3 cellular contexts compared by ENCODE assay signal in the genomic region with DNA sequence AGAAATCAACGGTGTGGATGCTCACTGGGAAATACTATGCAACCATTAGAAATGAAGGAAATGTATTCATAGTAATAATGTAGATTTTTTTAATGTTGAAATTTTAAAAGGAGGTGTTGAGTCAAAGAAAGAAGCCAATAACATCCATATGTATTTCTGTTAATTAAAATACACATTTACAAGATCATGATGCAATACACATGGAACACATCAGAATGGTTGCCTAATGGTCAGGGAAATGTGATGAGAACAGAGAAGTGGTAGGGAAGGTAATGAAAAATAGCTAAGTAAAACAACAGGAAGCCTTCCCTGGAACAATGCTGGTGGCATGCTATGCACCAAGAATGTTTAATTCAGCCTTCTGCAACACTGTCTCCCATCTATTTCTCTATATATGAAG.
TF ChIP-seq lines count a peak whose summit lies in the region.

No MANE protein-coding gene starts in this region.

TF ChIP-seq in HepG2, 621 proteins besides CTCF, POLR2A, EP300 and RAD21 (continues in another document):
- TF ChIP-seq CEBPB (IDR thresholded peaks at IDR 0.05; ENCODE audit: borderline replicate concordance, low read depth, low read length) (0 out of 2 replicates have a peak, but pooled peaks have one; percentile 20), ATAD3A (CRISPR knock-in tag; IDR thresholded peaks at IDR 0.05) (no peak)
- TF ChIP-seq, protein P1, sequence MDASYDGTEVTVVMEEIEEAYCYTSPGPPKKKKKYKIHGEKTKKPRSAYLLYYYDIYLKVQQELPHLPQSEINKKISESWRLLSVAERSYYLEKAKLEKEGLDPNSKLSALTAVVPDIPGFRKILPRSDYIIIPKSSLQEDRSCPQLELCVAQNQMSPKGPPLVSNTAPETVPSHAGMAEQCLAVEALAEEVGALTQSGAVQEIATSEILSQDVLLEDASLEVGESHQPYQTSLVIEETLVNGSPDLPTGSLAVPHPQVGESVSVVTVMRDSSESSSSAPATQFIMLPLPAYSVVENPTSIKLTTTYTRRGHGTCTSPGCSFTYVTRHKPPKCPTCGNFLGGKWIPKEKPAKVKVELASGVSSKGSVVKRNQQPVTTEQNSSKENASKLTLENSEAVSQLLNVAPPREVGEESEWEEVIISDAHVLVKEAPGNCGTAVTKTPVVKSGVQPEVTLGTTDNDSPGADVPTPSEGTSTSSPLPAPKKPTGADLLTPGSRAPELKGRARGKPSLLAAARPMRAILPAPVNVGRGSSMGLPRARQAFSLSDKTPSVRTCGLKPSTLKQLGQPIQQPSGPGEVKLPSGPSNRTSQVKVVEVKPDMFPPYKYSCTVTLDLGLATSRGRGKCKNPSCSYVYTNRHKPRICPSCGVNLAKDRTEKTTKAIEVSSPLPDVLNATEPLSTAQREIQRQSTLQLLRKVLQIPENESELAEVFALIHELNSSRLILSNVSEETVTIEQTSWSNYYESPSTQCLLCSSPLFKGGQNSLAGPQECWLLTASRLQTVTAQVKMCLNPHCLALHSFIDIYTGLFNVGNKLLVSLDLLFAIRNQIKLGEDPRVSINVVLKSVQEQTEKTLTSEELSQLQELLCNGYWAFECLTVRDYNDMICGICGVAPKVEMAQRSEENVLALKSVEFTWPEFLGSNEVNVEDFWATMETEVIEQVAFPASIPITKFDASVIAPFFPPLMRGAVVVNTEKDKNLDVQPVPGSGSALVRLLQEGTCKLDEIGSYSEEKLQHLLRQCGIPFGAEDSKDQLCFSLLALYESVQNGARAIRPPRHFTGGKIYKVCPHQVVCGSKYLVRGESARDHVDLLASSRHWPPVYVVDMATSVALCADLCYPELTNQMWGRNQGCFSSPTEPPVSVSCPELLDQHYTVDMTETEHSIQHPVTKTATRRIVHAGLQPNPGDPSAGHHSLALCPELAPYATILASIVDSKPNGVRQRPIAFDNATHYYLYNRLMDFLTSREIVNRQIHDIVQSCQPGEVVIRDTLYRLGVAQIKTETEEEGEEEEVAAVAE (CRISPR knock-in tag; IDR thresholded peaks at IDR 0.05; ENCODE audit: borderline replicate concordance) = no peak
- TF ChIP-seq, protein P2, sequence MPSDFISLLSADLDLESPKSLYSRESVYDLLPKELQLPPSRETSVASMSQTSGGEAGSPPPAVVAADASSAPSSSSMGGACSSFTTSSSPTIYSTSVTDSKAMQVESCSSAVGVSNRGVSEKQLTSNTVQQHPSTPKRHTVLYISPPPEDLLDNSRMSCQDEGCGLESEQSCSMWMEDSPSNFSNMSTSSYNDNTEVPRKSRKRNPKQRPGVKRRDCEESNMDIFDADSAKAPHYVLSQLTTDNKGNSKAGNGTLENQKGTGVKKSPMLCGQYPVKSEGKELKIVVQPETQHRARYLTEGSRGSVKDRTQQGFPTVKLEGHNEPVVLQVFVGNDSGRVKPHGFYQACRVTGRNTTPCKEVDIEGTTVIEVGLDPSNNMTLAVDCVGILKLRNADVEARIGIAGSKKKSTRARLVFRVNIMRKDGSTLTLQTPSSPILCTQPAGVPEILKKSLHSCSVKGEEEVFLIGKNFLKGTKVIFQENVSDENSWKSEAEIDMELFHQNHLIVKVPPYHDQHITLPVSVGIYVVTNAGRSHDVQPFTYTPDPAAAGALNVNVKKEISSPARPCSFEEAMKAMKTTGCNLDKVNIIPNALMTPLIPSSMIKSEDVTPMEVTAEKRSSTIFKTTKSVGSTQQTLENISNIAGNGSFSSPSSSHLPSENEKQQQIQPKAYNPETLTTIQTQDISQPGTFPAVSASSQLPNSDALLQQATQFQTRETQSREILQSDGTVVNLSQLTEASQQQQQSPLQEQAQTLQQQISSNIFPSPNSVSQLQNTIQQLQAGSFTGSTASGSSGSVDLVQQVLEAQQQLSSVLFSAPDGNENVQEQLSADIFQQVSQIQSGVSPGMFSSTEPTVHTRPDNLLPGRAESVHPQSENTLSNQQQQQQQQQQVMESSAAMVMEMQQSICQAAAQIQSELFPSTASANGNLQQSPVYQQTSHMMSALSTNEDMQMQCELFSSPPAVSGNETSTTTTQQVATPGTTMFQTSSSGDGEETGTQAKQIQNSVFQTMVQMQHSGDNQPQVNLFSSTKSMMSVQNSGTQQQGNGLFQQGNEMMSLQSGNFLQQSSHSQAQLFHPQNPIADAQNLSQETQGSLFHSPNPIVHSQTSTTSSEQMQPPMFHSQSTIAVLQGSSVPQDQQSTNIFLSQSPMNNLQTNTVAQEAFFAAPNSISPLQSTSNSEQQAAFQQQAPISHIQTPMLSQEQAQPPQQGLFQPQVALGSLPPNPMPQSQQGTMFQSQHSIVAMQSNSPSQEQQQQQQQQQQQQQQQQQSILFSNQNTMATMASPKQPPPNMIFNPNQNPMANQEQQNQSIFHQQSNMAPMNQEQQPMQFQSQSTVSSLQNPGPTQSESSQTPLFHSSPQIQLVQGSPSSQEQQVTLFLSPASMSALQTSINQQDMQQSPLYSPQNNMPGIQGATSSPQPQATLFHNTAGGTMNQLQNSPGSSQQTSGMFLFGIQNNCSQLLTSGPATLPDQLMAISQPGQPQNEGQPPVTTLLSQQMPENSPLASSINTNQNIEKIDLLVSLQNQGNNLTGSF (CRISPR knock-in tag; IDR thresholded peaks at IDR 0.05) = no peak

TF ChIP-seq in IMR-90, 13 proteins besides CTCF, POLR2A, EP300 and RAD21:
- TF ChIP-seq ELK1 (IDR thresholded peaks at IDR 0.05; ENCODE audit: borderline replicate concordance, low read depth, low read length) = no peak
- TF ChIP-seq CEBPB (IDR thresholded peaks at IDR 0.05; ENCODE audit: low read depth, low read length) = peak; percentile 48
- no peak for TF ChIP-seq FOS (IDR thresholded peaks at IDR 0.05; ENCODE audit: low read depth, low read length)

TF ChIP-seq in K562, 482 proteins besides CTCF, POLR2A, EP300 and RAD21:
- TF ChIP-seq PHB (CRISPR knock-in tag; IDR thresholded peaks at IDR 0.05) (no peak), ATF7 (IDR thresholded peaks at IDR 0.05) (no peak), CEBPG (CRISPR knock-in tag; IDR thresholded peaks at IDR 0.05) (peak; percentile 23; the same call in 1 of the 2 replicates), CEBPG (tag; conservative IDR thresholded peaks at IDR 0.05 in 1 of 2, IDR thresholded peaks at IDR 0.05 in 1 of 2) (peak; percentile 49 to 52; a peak in 1 of 4 replicates), NR4A1 (CRISPR knock-in tag; IDR thresholded peaks at IDR 0.05) (no peak), NR4A1 (tag; IDR thresholded peaks at IDR 0.05) (no peak), CEBPB (tag; IDR thresholded peaks at IDR 0.05) (peak; percentile 46; the same call in 1 of the 2 replicates), BCOR (IDR thresholded peaks at IDR 0.05) (no peak)
- TF ChIP-seq, protein P3, sequence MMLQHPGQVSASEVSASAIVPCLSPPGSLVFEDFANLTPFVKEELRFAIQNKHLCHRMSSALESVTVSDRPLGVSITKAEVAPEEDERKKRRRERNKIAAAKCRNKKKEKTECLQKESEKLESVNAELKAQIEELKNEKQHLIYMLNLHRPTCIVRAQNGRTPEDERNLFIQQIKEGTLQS (IDR thresholded peaks at IDR 0.05) = peak; percentile 55; the same call in 1 of the 2 replicates
- TF ChIP-seq, protein P3 (CRISPR knock-in tag; conservative IDR thresholded peaks at IDR 0.05) = no peak
